In the genomic region with DNA sequence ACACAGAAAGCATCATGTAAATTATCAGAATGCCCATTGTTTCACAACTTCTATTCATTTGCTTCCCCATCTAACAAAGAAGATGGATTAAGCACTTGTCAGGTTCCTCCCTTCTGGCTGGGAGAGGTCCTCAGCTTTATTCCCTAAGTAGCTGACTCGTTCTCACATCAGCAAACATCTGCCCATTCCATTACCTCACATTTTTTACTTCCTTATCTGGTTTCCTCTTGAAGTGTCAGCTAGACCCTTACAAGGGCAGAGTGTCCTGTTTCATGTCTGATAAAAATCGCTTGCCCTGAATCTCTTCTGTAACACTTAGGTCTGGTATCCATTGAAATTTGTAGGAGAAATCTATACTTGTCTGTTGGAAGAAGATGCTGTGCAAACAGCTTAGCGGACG, we compare ENCODE assay signal across 1 cellular context.
TF ChIP-seq lines count a peak whose summit lies in the region.

No MANE protein-coding gene starts in this region.

TF ChIP-seq in K562, 482 proteins besides CTCF, POLR2A, EP300 and RAD21:
- TF ChIP-seq CEBPB (tag; IDR thresholded peaks at IDR 0.05) (no peak), ATF7 (IDR thresholded peaks at IDR 0.05) (peak; percentile 20; the same call in 1 of the 2 replicates), MEIS2 (IDR thresholded peaks at IDR 0.05; ENCODE audit: partially characterized antibody) (peak; percentile 15), CBFA2T3 (IDR thresholded peaks at IDR 0.05) (peak; percentile 35; the same call in 1 of the 2 replicates)
